Comparison of ENCODE assay signal across 18 cellular contexts in genomic region chr1:225572422-225572821, GRCh38.
A peak's percentile ranks its signal among the peaks of the same experiment; 100 is the strongest.
DNase-seq lines count a peak whose midpoint lies in the region; ATAC-seq, FAIRE-seq and TF ChIP-seq lines count a peak whose summit lies in the region.
"Had no signal": no experiment of that assay in that cellular context is flagged by ENCODE, and none has a peak within 500 bp of the region (broad histone marks: within the 10 kb centered on the region; RNA-seq: fewer than 3 reads in every experiment).

No MANE protein-coding gene starts in this region.

- H3K27ac Mint-ChIP-seq in CD14-positive monocyte: no peak overlapping the region
- H3K27ac Mint-ChIP-seq: activated T-cell treated with anti-CD3 and anti-CD28 coated beads, Interleukin-2, amount 50 U/mL, for 72 hours had no signal

- H3K4me3 ChIP-seq in fibroblast of pulmonary artery (replicated peaks; ENCODE audit: low read depth, low read length): no peak overlapping the region
- H3K4me3 ChIP-seq: lung, prostate gland, suprapubic skin had no signal

- no peak overlapping the region for H3K4me3 Mint-ChIP-seq in CD14-positive monocyte
- H3K4me3 Mint-ChIP-seq: activated T-cell treated with anti-CD3 and anti-CD28 coated beads, Interleukin-2, amount 50 U/mL, for 72 hours had no signal

- H3K4me1 Mint-ChIP-seq in CD14-positive monocyte: no peaks in the 10 kb centered on the region

- peaks cover 0 to 1% (median 0%) of the 10 kb centered on the region in 3 donors for H3K27me3 Mint-ChIP-seq in CD14-positive monocyte (ENCODE audit: low read depth in 3 of 3)

- FAIRE-seq in TTC549 (lab: Jason Lieb, UNC) (peak; percentile 85), GM12892 (lab: Jason Lieb, UNC) (no peak)
- FAIRE-seq: A204.1 had no signal

- peak; percentile 14 for DNase-seq in DMS53 (lab: John Stamatoyannopoulos, UW)
- DNase-seq in DMS53 treated with DMSO at 0.1 percent for 48 hours (lab: John Stamatoyannopoulos, UW; ENCODE audit: unreplicated experiment): no peak
- peak; percentile 60 for DNase-seq in fibroblast of pulmonary artery (ENCODE audit: low read depth)
- DNase-seq in stromal cell of bone marrow (ENCODE audit: low read depth): peak; percentile 56
- no peak for DNase-seq in GM12892 (ENCODE audit: insufficient read length)
- no peak for DNase-seq in CD14-positive monocyte (ENCODE audit: low spot score)
- DNase-seq: activated CD4-positive, alpha-beta T cell treated with anti-CD3 and anti-CD28 coated beads for 1 hour; activated T-cell treated with anti-CD3 and anti-CD28 coated beads, Interleukin-2, amount 50 U/mL, for 72 hours; cerebellar nuclear complex; GDM1; NCI-H1105 treated with DMSO at 0.1 percent for 48 hours; NCI-H774 had no signal

- intact Hi-C loops in CD14-positive monocyte (cut with micrococcal nuclease): no loop called here

- no peak for ATAC-seq in GM18867 (IDR thresholded peaks at IDR 0.05; ENCODE audit: unreplicated experiment)
- ATAC-seq: activated T-cell treated with anti-CD3 and anti-CD28 coated beads, Interleukin-2, amount 50 U/mL, for 72 hours had no signal

- H3K36me3 Mint-ChIP-seq in CD14-positive monocyte: no peaks in the 10 kb centered on the region

- TF ChIP-seq CTCF in fibroblast of pulmonary artery (IDR thresholded peaks at IDR 0.05; ENCODE audit: low read length, missing control alignments) (peak; percentile 42), CD14-positive monocyte (IDR thresholded peaks at IDR 0.05) (no peak)

- no peaks in the 10 kb centered on the region for H3K9me3 Mint-ChIP-seq in CD14-positive monocyte
- H3K9me3 Mint-ChIP-seq: activated T-cell treated with anti-CD3 and anti-CD28 coated beads, Interleukin-2, amount 50 U/mL, for 72 hours had no signal

- TF ChIP-seq POLR2A in GM12892 (IDR thresholded peaks at IDR 0.05; ENCODE audit: low read depth, low read length): no peak

Comparison
In these comparisons a context has a peak if more than half of its experiments do, and no peak if none do; other contexts are left out.
1. DNase-seq: peak in DMS53 (single experiment), fibroblast of pulmonary artery (single experiment) and stromal cell of bone marrow (single experiment); none in DMS53 treated with DMSO at 0.1 percent for 48 hours (single experiment), GM12892 (single experiment) and CD14-positive monocyte (single experiment).